Comparison of ENCODE assay signal across 19 cellular contexts in the genomic region with DNA sequence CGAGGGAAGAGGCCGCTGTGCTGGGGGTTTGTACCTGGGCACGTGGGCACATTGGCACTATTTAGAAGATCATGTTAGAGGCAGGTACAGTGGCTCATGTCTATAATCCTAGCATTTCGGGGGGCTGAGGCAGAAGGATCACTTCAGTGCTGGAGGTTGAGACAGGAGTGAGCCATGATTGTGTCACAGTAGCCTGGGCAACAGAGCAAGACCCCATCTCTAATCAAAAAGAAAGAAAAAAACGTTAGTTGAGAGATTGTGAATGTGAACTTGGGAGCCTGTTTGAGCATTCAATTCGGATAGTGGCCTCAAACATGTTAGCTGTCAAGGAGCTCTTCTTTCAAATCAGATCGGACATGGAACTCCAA. TPM values are rescaled to one million over a fixed set of nuclear protein-coding genes. Genes with fewer than 3 reads are reported as not detected.
DNase-seq lines count a peak whose midpoint lies in the region; ATAC-seq, FAIRE-seq and TF ChIP-seq lines count a peak whose summit lies in the region.
"Had no signal": no experiment of that assay in that cellular context is flagged by ENCODE, and none has a peak within 500 bp of the region (broad histone marks: within the 10 kb centered on the region; RNA-seq: fewer than 3 reads in every experiment).

No MANE protein-coding gene starts in this region.

- H3K9me3 ChIP-seq in H1 (ENCODE audit: insufficient read depth in 2 of 2, low read depth in 1 of 2, low read length in 1 of 2) (no peaks in the 10 kb centered on the region), neutrophil (no peaks in the 10 kb centered on the region), transverse colon (no peaks in the 10 kb centered on the region)
- H3K9me3 ChIP-seq: pancreas had no signal

- H3K4me3 ChIP-seq in H1 (ENCODE audit: extremely low read depth in 1 of 4, insufficient read depth in 2 of 4, low read depth in 3 of 4, low read length in 4 of 4), result no peak overlapping the region
- peak overlapping the region; percentile 45 to 55 for H3K4me3 ChIP-seq in neutrophil (ENCODE audit: low read depth in 1 of 2, low read length in 1 of 2)
- H3K4me3 ChIP-seq in transverse colon, result no peak overlapping the region
- H3K4me3 ChIP-seq: GM23248, pancreas had no signal

- POLR2A ChIA-PET in H1 (lab: Charles Lee; ENCODE audit: partially characterized antibody), result interaction anchor here (1.0 to 1.7 kb wide), 4 partner anchors 11 to 65 kb away, joined by 3 to 5 read pairs (median 4); a partner anchor contains a TSS

- H3K36me3 Mint-ChIP-seq in activated T-cell treated with anti-CD3 and anti-CD28 coated beads, Interleukin-2, amount 50 U/mL, for 24 hours (ENCODE audit: low read depth), result peaks cover 27% of the 10 kb centered on the region

- FAIRE-seq in H1 (lab: Jason Lieb, UNC), result no peak
- FAIRE-seq: colon, pancreas had no signal

- H3K9ac ChIP-seq in H1 (replicated peaks in 1 of 4; ENCODE audit: extremely low read depth in 1 of 4, low read depth in 3 of 4, low read length in 3 of 4), result no peak overlapping the region
- H3K9ac ChIP-seq: GM23248 had no signal

- intact Hi-C loops in transverse colon (cut with DNase I; ENCODE audit: low total_unique reads), result no loop called here

- peaks cover 0 to 9% (median 1%) of the 10 kb centered on the region in 4 experiments; a peak in 2 of 8 replicates for H3K36me3 ChIP-seq in H1 (ENCODE audit: control insufficient read depth in 2 of 4, insufficient read depth in 4 of 4, low read length in 3 of 4)
- H3K36me3 ChIP-seq in neutrophil, result peaks cover 19% of the 10 kb centered on the region
- peaks cover 0 to 8% (median 3%) of the 10 kb centered on the region in 4 donors for H3K36me3 ChIP-seq in transverse colon

- 0 out of 2 replicates have a peak overlapping the region, but pooled peaks have one; percentile 60 for H2AK5ac ChIP-seq in H1 (ENCODE audit: low read depth, low read length)

- H3K18ac ChIP-seq in H1 (ENCODE audit: extremely low read depth, low read length), result 0 out of 2 replicates have a peak overlapping the region, but pooled peaks have one; percentile 38

- no peak for DNase-seq in activated T-cell treated with anti-CD3 and anti-CD28 coated beads, Interleukin-2, amount 50 U/mL, for 24 hours
- DNase-seq in activated T-cell treated with anti-CD3 and anti-CD28 coated beads, Interleukin-2, amount 50 U/mL, for 1 hour, result no peak
- DNase-seq in H1 (ENCODE audit: low read depth in 1 of 2, low spot score in 2 of 2), result no peak
- no peak for DNase-seq in transverse colon
- DNase-seq in AG08396 (ENCODE audit: low spot score), result no peak
- DNase-seq in stimulated activated naive CD8-positive, alpha-beta T cell treated with anti-CD3 and anti-CD28 coated beads, Interleukin-15, amount 100 ng/mL, for 72 hours, result no peak
- DNase-seq: activated CD4-positive, alpha-beta memory T cell treated with anti-CD3 and anti-CD28 coated beads, Interleukin-2, amount 10 ng/mL, durations not matched to agents 7 days and 5 days; amniotic stem cell; CD8-positive, alpha-beta T cell; erythroblast; GM23248; NCI-H2081; NCI-H526 treated with DMSO at 0.1 percent for 48 hours; PC-3 had no signal

- no peak overlapping the region; the same call in 1 of the 2 replicates for H4K8ac ChIP-seq in H1 (ENCODE audit: extremely low read depth, insufficient read depth, low read length)

- no peaks in the 10 kb centered on the region for H3K23me2 ChIP-seq in H1 (ENCODE audit: low read depth, low read length)

- H2BK12ac ChIP-seq in H1 (ENCODE audit: low read depth, low read length), result peak overlapping the region; percentile 94

- peak overlapping the region; percentile 80; the same call in 1 of the 2 replicates for H2BK5ac ChIP-seq in H1 (ENCODE audit: low read depth, low read length)

- CTCF ChIA-PET in H1 (lab: Charles Lee; ENCODE audit: partially characterized antibody), result interaction anchor here (0.8 to 2.2 kb wide), 4 partner anchors 9 to 94 kb away, joined by 3 to 6 read pairs (median 4); no protein-coding TSS in a partner anchor

- no peak overlapping the region for H3K4me2 ChIP-seq in H1 (ENCODE audit: insufficient read depth in 1 of 2, low read depth in 2 of 2, low read length in 2 of 2)

- H2BK120ac ChIP-seq in H1 (replicated peaks; ENCODE audit: low read depth, low read length), result no peak overlapping the region

- H3K4me1 ChIP-seq in H1 (replicated peaks in 1 of 4; ENCODE audit: control insufficient read depth in 3 of 4, insufficient read depth in 4 of 4, low read length in 3 of 4) (peaks cover 5 to 42% (median 33%) of the 10 kb centered on the region in 4 experiments), neutrophil (ENCODE audit: control insufficient read depth in 1 of 2, insufficient read depth in 1 of 2, low read depth in 1 of 2, low read length in 1 of 2) (peaks cover 76 to 77% of the 10 kb centered on the region in 2 experiments), transverse colon (peaks cover 28 to 53% (median 36%) of the 10 kb centered on the region in 4 donors)

- 85% methylated on average over 7 of the region's 7 CpGs; no CpG with 5 or more reads in 1 of the 2 experiments for WGBS in H1 (ENCODE audit: extremely low coverage in 1 of 2, insufficient coverage in 1 of 2, insufficient read length in 1 of 2, insufficient replicate concordance in 2 of 2, low coverage in 1 of 2, low lambda C conversion rate in 2 of 2, missing lambda C conversion rate in 1 of 2), 2 experiments
- 82 to 84% methylated on average over 3 to 6 of the region's 7 CpGs for WGBS in transverse colon (ENCODE audit: low coverage in 1 of 2), 2 donors

- H2BK15ac ChIP-seq in H1 (ENCODE audit: low read length), result no peak overlapping the region

- peaks cover 6% of the 10 kb centered on the region; the same call in 1 of the 2 replicates for H3K79me1 ChIP-seq in H1 (ENCODE audit: low read depth, low read length)

- no peak overlapping the region for H4K5ac ChIP-seq in H1 (ENCODE audit: insufficient read length, low read depth, low read length)

- H2BK20ac ChIP-seq in H1 (ENCODE audit: low read length), result no peak overlapping the region

- no peak overlapping the region for H3K14ac ChIP-seq in H1 (ENCODE audit: insufficient read length)

- no peak for TF ChIP-seq EP300 in H1 (IDR thresholded peaks at IDR 0.05; ENCODE audit: borderline replicate concordance in 1 of 2, low read depth in 2 of 2, low read length in 2 of 2)
- TF ChIP-seq EP300 in transverse colon (IDR thresholded peaks at IDR 0.05; ENCODE audit: low read depth), result no peak

- H3K4me1 Mint-ChIP-seq in activated T-cell treated with anti-CD3 and anti-CD28 coated beads, Interleukin-2, amount 50 U/mL, for 24 hours (ENCODE audit: low read depth), result peaks cover 24% of the 10 kb centered on the region
- H3K4me1 Mint-ChIP-seq in stimulated activated naive CD8-positive, alpha-beta T cell treated with anti-CD3 and anti-CD28 coated beads, Interleukin-15, amount 100 ng/mL, for 72 hours, result peaks cover 38% of the 10 kb centered on the region

- no peak for TF ChIP-seq CTCF in H1 (IDR thresholded peaks at IDR 0.05; ENCODE audit: control extremely low read depth in 1 of 3, insufficient read depth in 1 of 3, low read depth in 1 of 3, low read length in 3 of 3)
- no peak for TF ChIP-seq CTCF in neutrophil (IDR thresholded peaks at IDR 0.05)
- TF ChIP-seq CTCF in transverse colon (IDR thresholded peaks at IDR 0.05), result no peak

- H4K91ac ChIP-seq in H1 (replicated peaks; ENCODE audit: insufficient read length, low read length), result no peak overlapping the region

- H3K4ac ChIP-seq in H1 (replicated peaks; ENCODE audit: insufficient read length, low read depth, low read length), result no peak overlapping the region

- H4K20me1 ChIP-seq in H1 (replicated peaks in 1 of 2; ENCODE audit: control insufficient read depth in 1 of 2, insufficient read depth in 2 of 2, low read length in 2 of 2), result no peaks in the 10 kb centered on the region

- H3K56ac ChIP-seq in H1 (replicated peaks; ENCODE audit: insufficient read length, low read depth, low read length), result no peak overlapping the region

- H3K27me3 ChIP-seq in H1 (replicated peaks in 1 of 4; ENCODE audit: control insufficient read depth in 3 of 4, extremely low read depth in 1 of 4, insufficient read depth in 3 of 4, low read length in 3 of 4) (no peaks in the 10 kb centered on the region), neutrophil (no peaks in the 10 kb centered on the region), transverse colon (no peaks in the 10 kb centered on the region)
- H3K27me3 ChIP-seq: pancreas had no signal

- no peak overlapping the region for H3K23ac ChIP-seq in H1 (ENCODE audit: insufficient read length)

- H3K27ac ChIP-seq in H1 (ENCODE audit: low read depth, low read length) (no peak overlapping the region), neutrophil (peak overlapping the region; percentile 97), transverse colon (peak overlapping the region; percentile 71 to 86 (median 81))
- H3K27ac ChIP-seq: 22Rv1, GM23248 had no signal

- peaks cover 0 to 2% of the 10 kb centered on the region in 2 experiments; a peak in 2 of 4 replicates for H3K79me2 ChIP-seq in H1 (ENCODE audit: control insufficient read depth in 1 of 2, insufficient read depth in 2 of 2, low read length in 2 of 2)

- H3K4me3 Mint-ChIP-seq in activated T-cell treated with anti-CD3 and anti-CD28 coated beads, Interleukin-2, amount 50 U/mL, for 24 hours, result no peak overlapping the region
- H3K4me3 Mint-ChIP-seq in stimulated activated naive CD8-positive, alpha-beta T cell treated with anti-CD3 and anti-CD28 coated beads, Interleukin-15, amount 100 ng/mL, for 72 hours, result no peak overlapping the region
- H3K4me3 Mint-ChIP-seq: activated CD4-positive, alpha-beta memory T cell treated with anti-CD3 and anti-CD28 coated beads, Interleukin-2, amount 10 ng/mL, durations not matched to agents 7 days and 5 days; CD8-positive, alpha-beta T cell had no signal

- TF ChIP-seq RAD21 in H1 (IDR thresholded peaks at IDR 0.05 in 1 of 2, conservative IDR thresholded peaks at IDR 0.05 in 1 of 2; ENCODE audit: low read depth in 2 of 2, low read length in 2 of 2), result no peak

- H2AFZ ChIP-seq in H1 (ENCODE audit: low read length), result no peak overlapping the region
- H2AFZ ChIP-seq: GM23248 had no signal

- in situ Hi-C loops in transverse colon (cut with MboI; ENCODE audit: low pct_ligation_motif_present in 1 of 4, low pct_unique_long_range_greater_than_20kb in 1 of 4, low sequenced_read_pairs in 3 of 4), result no loop called here

- H3K27ac Mint-ChIP-seq in activated T-cell treated with anti-CD3 and anti-CD28 coated beads, Interleukin-2, amount 50 U/mL, for 24 hours, result peak overlapping the region; percentile 46
- H3K27ac Mint-ChIP-seq in stimulated activated naive CD8-positive, alpha-beta T cell treated with anti-CD3 and anti-CD28 coated beads, Interleukin-15, amount 100 ng/mL, for 72 hours, result no peak overlapping the region
- H3K27ac Mint-ChIP-seq: activated CD4-positive, alpha-beta memory T cell treated with anti-CD3 and anti-CD28 coated beads, Interleukin-2, amount 10 ng/mL, durations not matched to agents 7 days and 5 days; CD8-positive, alpha-beta T cell had no signal

- no peaks in the 10 kb centered on the region for H3K9me3 Mint-ChIP-seq in activated T-cell treated with anti-CD3 and anti-CD28 coated beads, Interleukin-2, amount 50 U/mL, for 24 hours
- no peaks in the 10 kb centered on the region for H3K9me3 Mint-ChIP-seq in stimulated activated naive CD8-positive, alpha-beta T cell treated with anti-CD3 and anti-CD28 coated beads, Interleukin-15, amount 100 ng/mL, for 72 hours
- H3K9me3 Mint-ChIP-seq: activated CD4-positive, alpha-beta memory T cell treated with anti-CD3 and anti-CD28 coated beads, Interleukin-2, amount 10 ng/mL, durations not matched to agents 7 days and 5 days; CD8-positive, alpha-beta T cell had no signal

- no peak for ATAC-seq in stimulated activated naive CD8-positive, alpha-beta T cell treated with anti-CD3 and anti-CD28 coated beads, Interleukin-15, amount 100 ng/mL, for 72 hours
- no peak for ATAC-seq in GM18519 (IDR thresholded peaks at IDR 0.05; ENCODE audit: low FRiP score, unreplicated experiment)
- ATAC-seq: CD8-positive, alpha-beta T cell; pancreas; PC-3 had no signal

- no peaks in the 10 kb centered on the region for H3K27me3 Mint-ChIP-seq in activated T-cell treated with anti-CD3 and anti-CD28 coated beads, Interleukin-2, amount 50 U/mL, for 24 hours
- no peaks in the 10 kb centered on the region for H3K27me3 Mint-ChIP-seq in stimulated activated naive CD8-positive, alpha-beta T cell treated with anti-CD3 and anti-CD28 coated beads, Interleukin-15, amount 100 ng/mL, for 72 hours
- H3K27me3 Mint-ChIP-seq: activated CD4-positive, alpha-beta memory T cell treated with anti-CD3 and anti-CD28 coated beads, Interleukin-2, amount 10 ng/mL, durations not matched to agents 7 days and 5 days had no signal

- no peak for TF ChIP-seq POLR2A in H1 (IDR thresholded peaks at IDR 0.05; ENCODE audit: control extremely low read depth in 1 of 2, low read depth in 2 of 2, low read length in 2 of 2)
- no peak for TF ChIP-seq POLR2A in transverse colon (IDR thresholded peaks at IDR 0.05)

RNA-seq across cellular contexts. Expression of a gene that starts 36.6 kb away (rescaled TPM):
- 64.2 and 64.6 TPM in 2 replicates for total RNA-seq in H1 (2021; fragmentation: NEBNext Ultra II Directional; extraction: Animal tissue kit (Norgen Biotek cat#: 25700))
- polyA plus RNA-seq in H1 (2011; rRNA removed), result 79.7 and 84.6 TPM in 2 replicates
- polyA plus RNA-seq in H1 (2011; cell fraction: cytosol; rRNA removed), result 83.6 TPM
- 83.9 TPM for polyA plus RNA-seq in H1 (2011; cell fraction: nucleus; rRNA removed)
- polyA plus RNA-seq in H1 (2012, experiment 1 of 2), result 57.0 to 99.4 TPM (median 81.5 TPM) in 4 replicates
- polyA plus RNA-seq in H1 (2012, experiment 2 of 2), result 63.6 TPM
- 43.8 TPM for polyA plus RNA-seq in H1 (2013, experiment 1 of 2)
- polyA plus RNA-seq in H1 (2013, experiment 2 of 2), result 40.8 TPM
- 67.3 and 74.7 TPM in 2 replicates for polyA minus RNA-seq in H1 (2011; rRNA and poly(A)+ RNA removed)
- 43.6 TPM for polyA minus RNA-seq in H1 (2011; cell fraction: cytosol; rRNA and poly(A)+ RNA removed)
- polyA minus RNA-seq in H1 (2011; cell fraction: nucleus; rRNA and poly(A)+ RNA removed), result 18.6 TPM
- total RNA-seq in transverse colon, result 100 to 1,000 TPM in 1 of 4 donors, 10 to 100 TPM in 3; 19.1 to 101 (median 85.1) TPM

Comparison
In these comparisons a context has a peak if more than half of its experiments do, and no peak if none do; other contexts are left out.
1. H3K4me3 ChIP-seq: peak in neutrophil (2 of 2); none in H1 (0 of 4) and transverse colon (0 of 4).